Comparison of ENCODE assay signal across 9 cellular contexts in genomic region chr14:53613404-53614253, GRCh38.
DNase-seq lines count a peak whose midpoint lies in the region; ATAC-seq, FAIRE-seq and TF ChIP-seq lines count a peak whose summit lies in the region.
"Had no signal": no experiment of that assay in that cellular context is flagged by ENCODE, and none has a peak within 500 bp of the region (broad histone marks: within the 10 kb centered on the region; RNA-seq: fewer than 3 reads in every experiment).

No MANE protein-coding gene starts in this region.

- H2AFZ ChIP-seq in OCI-LY1 (ENCODE audit: low read length): no peak overlapping the region

- no peaks in the 10 kb centered on the region for H3F3A ChIP-seq in OCI-LY1 (ENCODE audit: insufficient read depth, low read length)

- peak; percentile 57 for DNase-seq in Ammon's horn (ENCODE audit: low spot score)
- peak; percentile 44 for DNase-seq in GM19239 (ENCODE audit: insufficient read length, low spot score)
- peak; percentile 24 for DNase-seq in iPS-NIHi7 (ENCODE audit: extremely low spot score)
- no peak for DNase-seq in sigmoid colon
- no peak for DNase-seq in A673 (ENCODE audit: low spot score)
- DNase-seq in NCI-H2107 treated with DMSO at 0.1 percent for 48 hours (lab: John Stamatoyannopoulos, UW; ENCODE audit: unreplicated experiment): no peak

- ATAC-seq in HG03135 (IDR thresholded peaks at IDR 0.05; ENCODE audit: unreplicated experiment): peak; percentile 97

- H3K36me3 ChIP-seq in OCI-LY1 (ENCODE audit: insufficient read depth, low read length) (no peaks in the 10 kb centered on the region), sigmoid colon (no peaks in the 10 kb centered on the region), A673 (ENCODE audit: insufficient read depth, low read length, poor library complexity, severe bottlenecking) (no peaks in the 10 kb centered on the region)

- H3K4me1 ChIP-seq in OCI-LY1 (ENCODE audit: insufficient read depth, low read length, severe bottlenecking): peaks cover 36% of the 10 kb centered on the region
- peaks cover 0 to 7% (median 1%) of the 10 kb centered on the region in 4 donors for H3K4me1 ChIP-seq in sigmoid colon
- H3K4me1 ChIP-seq in A673 (ENCODE audit: insufficient read depth, low read length, poor library complexity, severe bottlenecking): no peaks in the 10 kb centered on the region

- H4K20me1 ChIP-seq in OCI-LY1 (ENCODE audit: insufficient read depth, low read length): no peaks in the 10 kb centered on the region

- H3K9me3 ChIP-seq in OCI-LY1 (ENCODE audit: low read length): no peaks in the 10 kb centered on the region
- H3K9me3 ChIP-seq in sigmoid colon: no peaks in the 10 kb centered on the region
- H3K9me3 ChIP-seq in A673 (ENCODE audit: low read depth, low read length, poor library complexity, severe bottlenecking): no peaks in the 10 kb centered on the region

- H3K9me2 ChIP-seq in OCI-LY1 (ENCODE audit: low read depth, low read length): no peaks in the 10 kb centered on the region

- intact Hi-C loops in sigmoid colon (cut with DNase I) (no loop called here), A673 (cut with micrococcal nuclease; ENCODE audit: unreplicated experiment) (no loop called here)

- FAIRE-seq in GM19239 (lab: Jason Lieb, UNC): peak; percentile 100
- FAIRE-seq: colon had no signal

- CTCF ChIA-PET in A673 (lab: Charles Lee): no interaction called here

- H3K4me3 ChIP-seq in OCI-LY1 (ENCODE audit: low read depth, low read length, poor library complexity, severe bottlenecking): peak overlapping the region; percentile 43
- no peak overlapping the region for H3K4me3 ChIP-seq in sigmoid colon
- H3K4me3 ChIP-seq in A673 (ENCODE audit: low read depth, low read length, poor library complexity, severe bottlenecking): no peak overlapping the region

- 14 to 44% methylated on average over 12 of the region's 12 CpGs for WGBS in sigmoid colon, 2 donors

- H3K79me2 ChIP-seq in OCI-LY1 (ENCODE audit: insufficient read depth, low read length): no peaks in the 10 kb centered on the region

- no TSS peak for BruUV-seq in A673 (replicated peaks; lab: Mats Ljungman, UMichigan)

- H3K27me3 ChIP-seq in OCI-LY1 (ENCODE audit: insufficient read depth, low read length): no peaks in the 10 kb centered on the region
- no peaks in the 10 kb centered on the region for H3K27me3 ChIP-seq in sigmoid colon
- peaks cover 3% of the 10 kb centered on the region for H3K27me3 ChIP-seq in A673 (replicated peaks; ENCODE audit: insufficient read depth, low read depth, low read length, poor library complexity)

- TF ChIP-seq POLR2A in sigmoid colon (IDR thresholded peaks at IDR 0.05): no peak

- H3K27ac ChIP-seq in OCI-LY1 (ENCODE audit: low read depth, low read length, poor library complexity, severe bottlenecking) (peak overlapping the region; percentile 97), sigmoid colon (no peak overlapping the region), A673 (ENCODE audit: low read depth, low read length, poor library complexity, severe bottlenecking) (no peak overlapping the region)

- POLR2A ChIA-PET in A673 (lab: Charles Lee; ENCODE audit: low non-redundant PET): no interaction called here

- H3K9ac ChIP-seq in OCI-LY1 (ENCODE audit: low read length): peak overlapping the region; percentile 53

- TF ChIP-seq CTCF in OCI-LY1 (IDR thresholded peaks at IDR 0.05; ENCODE audit: low read length) (no peak), sigmoid colon (IDR thresholded peaks at IDR 0.05) (no peak), A673 (conservative IDR thresholded peaks at IDR 0.05; ENCODE audit: low read depth, low read length) (no peak)

- TF ChIP-seq EP300 in sigmoid colon (IDR thresholded peaks at IDR 0.05): no peak

- peak overlapping the region; percentile 79 for H3K4me2 ChIP-seq in OCI-LY1 (ENCODE audit: low read length)

Comparison
In these comparisons a context has a peak if more than half of its experiments do, and no peak if none do; other contexts are left out.
1. DNase-seq: peak in Ammon's horn (single experiment), GM19239 (single experiment) and iPS-NIHi7 (single experiment); none in sigmoid colon (single experiment), A673 (single experiment) and NCI-H2107 treated with DMSO at 0.1 percent for 48 hours (single experiment).